20 cellular contexts compared by ENCODE assay signal in genomic region chr9:76978831-76979230, GRCh38. TPM values are rescaled to one million over a fixed set of nuclear protein-coding genes. Genes with fewer than 3 reads are reported as not detected.
"Had no signal": no experiment of that assay in that cellular context is flagged by ENCODE, and none has a peak within 500 bp of the region (broad histone marks: within the 10 kb centered on the region; RNA-seq: fewer than 3 reads in every experiment).

No MANE protein-coding gene starts in this region.

RNA-seq across cellular contexts. Expression of gene FOXB2, which starts 40.6 kb away (rescaled TPM):
- total RNA-seq: activated naive CD4-positive, alpha-beta T cell treated with anti-CD3 and anti-CD28 coated beads for 36 hours; activated naive CD4-positive, alpha-beta T cell treated with anti-CD3 and anti-CD28 coated beads, Interleukin-2, amount 50 U/mL, for 72 hours; activated naive CD8-positive, alpha-beta T cell treated with anti-CD3 and anti-CD28 coated beads for 36 hours; activated naive CD8-positive, alpha-beta T cell treated with anti-CD3 and anti-CD28 coated beads, Interleukin-2, amount 10 ng/mL, durations not matched to agents 7 days and 5 days; activated T-cell treated with anti-CD3 and anti-CD28 coated beads, Interleukin-2, amount 50 U/mL, for 4 hours; activated T-cell treated with anti-CD3 and anti-CD28 coated beads, Interleukin-2, amount 50 U/mL, for 72 hours; activated T-helper 1 cell treated with anti-CD3 and anti-CD28 coated beads, Interleukin-12 subunit alpha, Interleukin-12 subunit beta, Interleukin-2, Interleukin-4 antibody, amounts not matched to agents 30 ng/mL and 10 ng/mL and 1 ng/mL, durations not matched to agents 14 hours and 24 hours and 36 hours; activated T-helper 17 cell treated with anti-CD3 and anti-CD28 coated beads, Interleukin-2, amount 50 U/mL, for 72 hours; activated T-helper 2 cell treated with anti-CD3 and anti-CD28 coated beads, Interferon-gamma antibody, Interleukin-2, Interleukin-4, amounts not matched to agents 10 μg/mL and 5 μg/mL and 100 μg/mL, durations not matched to agents 14 hours and 24 hours and 36 hours; adrenal gland; aorta; ascending aorta; astrocyte; body of pancreas; breast epithelium; bronchial epithelial cell; cardiac muscle cell; cerebellum; chondrocyte had no signal
- polyA plus RNA-seq: adipose tissue, adrenal gland, aorta, cardiac muscle cell had no signal
